ENCODE assay signal across 1 cellular context in the genomic region with DNA sequence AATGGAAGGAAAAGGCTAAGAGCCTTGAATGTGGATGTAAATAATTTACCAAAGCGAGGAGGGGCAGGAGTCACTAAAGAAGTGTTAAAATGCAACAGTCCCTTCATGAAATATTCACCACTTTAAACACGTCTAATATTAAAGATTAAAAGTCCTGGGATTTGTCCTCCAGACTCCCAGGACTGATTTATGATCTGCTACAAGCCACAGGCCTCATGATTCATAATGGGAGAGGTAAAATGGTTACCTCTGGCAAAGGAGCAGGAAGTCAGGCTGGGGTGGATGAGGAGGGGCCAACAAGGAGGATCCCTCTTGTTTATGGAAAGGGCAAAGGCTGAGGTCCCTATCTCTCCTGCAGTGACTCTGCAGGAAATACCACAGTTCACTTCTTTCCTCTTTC.
TF ChIP-seq lines count a peak whose summit lies in the region.

No MANE protein-coding gene starts in this region.

TF ChIP-seq in WTC11, 78 proteins besides CTCF, POLR2A, EP300 and RAD21 (continued from another document):
- TF ChIP-seq, protein P1, sequence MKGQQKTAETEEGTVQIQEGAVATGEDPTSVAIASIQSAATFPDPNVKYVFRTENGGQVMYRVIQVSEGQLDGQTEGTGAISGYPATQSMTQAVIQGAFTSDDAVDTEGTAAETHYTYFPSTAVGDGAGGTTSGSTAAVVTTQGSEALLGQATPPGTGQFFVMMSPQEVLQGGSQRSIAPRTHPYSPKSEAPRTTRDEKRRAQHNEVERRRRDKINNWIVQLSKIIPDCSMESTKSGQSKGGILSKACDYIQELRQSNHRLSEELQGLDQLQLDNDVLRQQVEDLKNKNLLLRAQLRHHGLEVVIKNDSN (CRISPR knock-in tag; IDR thresholded peaks at IDR 0.05): no peak
